In the genomic region with DNA sequence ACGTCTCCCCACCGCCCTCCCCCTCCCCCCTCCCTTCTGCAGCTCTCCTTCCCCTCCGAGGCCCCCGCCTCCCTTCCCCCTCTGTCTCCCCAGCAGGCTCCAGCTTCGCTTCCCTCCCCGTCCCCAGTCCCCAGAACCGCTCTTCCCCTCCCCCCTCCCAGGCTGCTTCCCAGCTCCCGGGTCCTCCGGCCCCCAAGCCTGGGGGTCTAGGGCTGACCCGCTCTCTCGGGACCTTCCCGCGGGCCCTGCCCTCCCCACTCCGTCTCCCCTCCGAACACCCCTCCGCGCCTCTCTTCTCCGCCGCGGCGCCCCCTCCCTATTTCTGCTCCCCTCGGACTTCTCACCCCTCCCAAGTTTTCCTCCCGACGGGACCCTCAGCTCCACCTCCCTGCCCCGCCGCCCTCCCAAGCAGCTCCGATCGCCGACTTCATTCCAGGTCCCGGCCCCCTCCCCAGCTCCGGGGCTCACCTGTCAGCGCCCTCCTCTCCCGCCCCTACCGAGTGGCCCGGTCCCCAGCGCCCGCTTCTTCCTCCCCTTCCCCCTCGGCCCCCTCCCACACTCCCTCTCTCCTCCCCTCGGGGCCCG, we compare ENCODE assay signal across 2 cellular contexts.
TF ChIP-seq lines count a peak whose summit lies in the region.

No MANE protein-coding gene starts in this region.

TF ChIP-seq in SK-N-SH, 30 proteins besides CTCF, POLR2A, EP300 and RAD21 (continued from another document):
- TF ChIP-seq USF1 (IDR thresholded peaks at IDR 0.05; ENCODE audit: borderline replicate concordance, low read depth) (no peak), TAF1 (IDR thresholded peaks at IDR 0.05; ENCODE audit: borderline replicate concordance, low read depth, low read length) (no peak), TCF12 (IDR thresholded peaks at IDR 0.05) (no peak), ELF1 (IDR thresholded peaks at IDR 0.05) (no peak), RCOR1 (IDR thresholded peaks at IDR 0.05; ENCODE audit: low read length) (no peak), YY1 (IDR thresholded peaks at IDR 0.05; ENCODE audit: low read depth) (no peak), USF2 (IDR thresholded peaks at IDR 0.05; ENCODE audit: borderline replicate concordance, low read depth, low read length) (no peak), SMC3 (IDR thresholded peaks at IDR 0.05; ENCODE audit: low read depth, low read length) (no peak), NRF1 (IDR thresholded peaks at IDR 0.05; ENCODE audit: low read depth, low read length) (no peak)
- TF ChIP-seq, protein P1, sequence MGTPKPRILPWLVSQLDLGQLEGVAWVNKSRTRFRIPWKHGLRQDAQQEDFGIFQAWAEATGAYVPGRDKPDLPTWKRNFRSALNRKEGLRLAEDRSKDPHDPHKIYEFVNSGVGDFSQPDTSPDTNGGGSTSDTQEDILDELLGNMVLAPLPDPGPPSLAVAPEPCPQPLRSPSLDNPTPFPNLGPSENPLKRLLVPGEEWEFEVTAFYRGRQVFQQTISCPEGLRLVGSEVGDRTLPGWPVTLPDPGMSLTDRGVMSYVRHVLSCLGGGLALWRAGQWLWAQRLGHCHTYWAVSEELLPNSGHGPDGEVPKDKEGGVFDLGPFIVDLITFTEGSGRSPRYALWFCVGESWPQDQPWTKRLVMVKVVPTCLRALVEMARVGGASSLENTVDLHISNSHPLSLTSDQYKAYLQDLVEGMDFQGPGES (IDR thresholded peaks at IDR 0.05; ENCODE audit: low read depth, low read length), result no peak

TF ChIP-seq in SK-N-SH treated with all-trans-retinoic acid at 6 μM for 48 hours, 23 proteins besides CTCF, POLR2A, EP300 and RAD21 (continued from another document):
- TF ChIP-seq CREB5 (CRISPR knock-in tag; IDR thresholded peaks at IDR 0.05; ENCODE audit: low read depth) (no peak), PPARA (CRISPR knock-in tag; IDR thresholded peaks at IDR 0.05; ENCODE audit: borderline replicate concordance) (no peak), OSR1 (CRISPR knock-in tag; IDR thresholded peaks at IDR 0.05) (no peak), CSDC2 (CRISPR knock-in tag; IDR thresholded peaks at IDR 0.05) (no peak), RARB (CRISPR knock-in tag; IDR thresholded peaks at IDR 0.05) (no peak), ZFP3 (CRISPR knock-in tag; IDR thresholded peaks at IDR 0.05) (no peak), SNAI2 (CRISPR knock-in tag; IDR thresholded peaks at IDR 0.05) (no peak), ZNF70 (CRISPR knock-in tag; IDR thresholded peaks at IDR 0.05) (no peak), TCF4 (CRISPR knock-in tag; IDR thresholded peaks at IDR 0.05; ENCODE audit: borderline replicate concordance) (no peak), ZNF8 (CRISPR knock-in tag; IDR thresholded peaks at IDR 0.05) (no peak)
- TF ChIP-seq, protein P2, sequence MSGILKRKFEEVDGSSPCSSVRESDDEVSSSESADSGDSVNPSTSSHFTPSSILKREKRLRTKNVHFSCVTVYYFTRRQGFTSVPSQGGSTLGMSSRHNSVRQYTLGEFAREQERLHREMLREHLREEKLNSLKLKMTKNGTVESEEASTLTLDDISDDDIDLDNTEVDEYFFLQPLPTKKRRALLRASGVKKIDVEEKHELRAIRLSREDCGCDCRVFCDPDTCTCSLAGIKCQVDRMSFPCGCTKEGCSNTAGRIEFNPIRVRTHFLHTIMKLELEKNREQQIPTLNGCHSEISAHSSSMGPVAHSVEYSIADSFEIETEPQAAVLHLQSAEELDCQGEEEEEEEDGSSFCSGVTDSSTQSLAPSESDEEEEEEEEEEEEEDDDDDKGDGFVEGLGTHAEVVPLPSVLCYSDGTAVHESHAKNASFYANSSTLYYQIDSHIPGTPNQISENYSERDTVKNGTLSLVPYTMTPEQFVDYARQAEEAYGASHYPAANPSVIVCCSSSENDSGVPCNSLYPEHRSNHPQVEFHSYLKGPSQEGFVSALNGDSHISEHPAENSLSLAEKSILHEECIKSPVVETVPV (CRISPR knock-in tag; IDR thresholded peaks at IDR 0.05), result no peak
